In genomic region chr9:68685770-68686169, GRCh38 we compare ENCODE assay signal across 9 cellular contexts. TPM values are rescaled to one million over a fixed set of nuclear protein-coding genes. Genes with fewer than 3 reads are reported as not detected.
DNase-seq lines count a peak whose midpoint lies in the region; ATAC-seq and TF ChIP-seq lines count a peak whose summit lies in the region.
"Had no signal": no experiment of that assay in that cellular context is flagged by ENCODE, and none has a peak within 500 bp of the region (broad histone marks: within the 10 kb centered on the region; RNA-seq: fewer than 3 reads in every experiment).

No MANE protein-coding gene starts in this region.

- peak in 4 of 6 experiments; percentile 18 to 32 (median 29) for TF ChIP-seq CTCF in adrenal gland (IDR thresholded peaks at IDR 0.05)

- H3K27me3 ChIP-seq in adrenal gland, result peaks cover 7% of the 10 kb centered on the region

- ATAC-seq in activated CD8-positive, alpha-beta memory T cell treated with anti-CD3 and anti-CD28 coated beads, Interleukin-2, amount 10 ng/mL, durations not matched to agents 7 days and 5 days, result peak; percentile 45
- ATAC-seq in GM21529 (IDR thresholded peaks at IDR 0.05; ENCODE audit: unreplicated experiment), result peak; percentile 92

- no peak overlapping the region for H3K4me3 Mint-ChIP-seq in activated CD8-positive, alpha-beta memory T cell treated with anti-CD3 and anti-CD28 coated beads, Interleukin-2, amount 10 ng/mL, durations not matched to agents 7 days and 5 days

- H3K4me1 ChIP-seq in adrenal gland (replicated peaks in 1 of 2), result no peaks in the 10 kb centered on the region

- H3K27ac ChIP-seq in adrenal gland, result no peak overlapping the region
- H3K27ac ChIP-seq: neutrophil had no signal

- in situ Hi-C loops in KBM-7 (cut with MboI; ENCODE audit: low pct_unique_long_range_greater_than_20kb, low sequenced_read_pairs), result no loop called here

- CTCF ChIA-PET in activated CD8-positive, alpha-beta memory T cell treated with anti-CD3 and anti-CD28 coated beads, Interleukin-2, amount 10 ng/mL, durations not matched to agents 7 days and 5 days (lab: Charles Lee), result no interaction called here

- H3K27me3 Mint-ChIP-seq in activated CD8-positive, alpha-beta memory T cell treated with anti-CD3 and anti-CD28 coated beads, Interleukin-2, amount 10 ng/mL, durations not matched to agents 7 days and 5 days, result peaks cover 41% of the 10 kb centered on the region

- no peak for DNase-seq in activated CD8-positive, alpha-beta memory T cell treated with anti-CD3 and anti-CD28 coated beads, Interleukin-2, amount 10 ng/mL, durations not matched to agents 7 days and 5 days
- DNase-seq in activated CD8-positive, alpha-beta memory T cell treated with anti-CD3 and anti-CD28 coated beads, Interleukin-2, amount 50 U/mL, for 48 hours, result no peak
- DNase-seq in KBM-7 (peak; percentile 24), adrenal gland (peak in 3 of 7 donors; percentile 18 to 41 (median 25)), epidermal melanocyte (ENCODE audit: insufficient read length, low spot score) (no peak), cortex of kidney (lab: John Stamatoyannopoulos, UW) (no peak)
- peak; percentile 26 to 28 for DNase-seq in stimulated activated CD4-positive, alpha-beta T cell treated with anti-CD3 and anti-CD28 coated beads, Interleukin-4, amount 100 ng/mL, for 48 hours (ENCODE audit: low read depth in 2 of 2)

- H3K36me3 Mint-ChIP-seq in activated CD8-positive, alpha-beta memory T cell treated with anti-CD3 and anti-CD28 coated beads, Interleukin-2, amount 10 ng/mL, durations not matched to agents 7 days and 5 days, result no peaks in the 10 kb centered on the region

- TF ChIP-seq POLR2A in adrenal gland (IDR thresholded peaks at IDR 0.05), result no peak

- no peaks in the 10 kb centered on the region for H3K9me3 Mint-ChIP-seq in activated CD8-positive, alpha-beta memory T cell treated with anti-CD3 and anti-CD28 coated beads, Interleukin-2, amount 10 ng/mL, durations not matched to agents 7 days and 5 days (ENCODE audit: low read depth)

- H3K4me3 ChIP-seq in adrenal gland, result no peak overlapping the region

- intact Hi-C loops in adrenal gland (cut with DNase I), result loop anchor here in 1 of 2 donors (10.0 kb wide), 1 partner anchor 91 kb away; no protein-coding TSS in a partner anchor

- H3K27ac Mint-ChIP-seq in activated CD8-positive, alpha-beta memory T cell treated with anti-CD3 and anti-CD28 coated beads, Interleukin-2, amount 10 ng/mL, durations not matched to agents 7 days and 5 days, result no peak overlapping the region

- no peaks in the 10 kb centered on the region for H3K36me3 ChIP-seq in adrenal gland (replicated peaks in 1 of 2)
- H3K36me3 ChIP-seq: neutrophil had no signal

- no peaks in the 10 kb centered on the region for H3K9me3 ChIP-seq in adrenal gland (replicated peaks in 1 of 3)
- H3K9me3 ChIP-seq: neutrophil had no signal

- 51 to 69% (median 62%) methylated on average over 3 of the region's 3 CpGs for WGBS in adrenal gland, 4 donors

- peaks cover 5% of the 10 kb centered on the region for H3K4me1 Mint-ChIP-seq in activated CD8-positive, alpha-beta memory T cell treated with anti-CD3 and anti-CD28 coated beads, Interleukin-2, amount 10 ng/mL, durations not matched to agents 7 days and 5 days

RNA-seq across cellular contexts. Expression of gene PIP5K1B, which starts 19.3 kb away (rescaled TPM):
- total RNA-seq in activated CD8-positive, alpha-beta memory T cell treated with anti-CD3 and anti-CD28 coated beads, Interleukin-2, amount 10 ng/mL, durations not matched to agents 7 days and 5 days, result 10 to 100 TPM in 1 of 2 experiments, under 1 TPM in 1; 0.85 to 23.2 TPM
- 10 to 100 TPM in 5 of 8 donors, 1 to 10 TPM in 3; 6.8 to 24.0 (median 11.8) TPM for total RNA-seq in adrenal gland
- polyA plus RNA-seq in adrenal gland, result 1 to 10 TPM; 2.1 to 9.5 (median 3.0) TPM

Comparison
In these comparisons a context has a peak if more than half of its experiments do, and no peak if none do; other contexts are left out.
1. DNase-seq: peak in KBM-7 (single experiment) and stimulated activated CD4-positive, alpha-beta T cell treated with anti-CD3 and anti-CD28 coated beads, Interleukin-4, amount 100 ng/mL, for 48 hours (2 of 2); none in activated CD8-positive, alpha-beta memory T cell treated with anti-CD3 and anti-CD28 coated beads, Interleukin-2, amount 10 ng/mL, durations not matched to agents 7 days and 5 days (single experiment), activated CD8-positive, alpha-beta memory T cell treated with anti-CD3 and anti-CD28 coated beads, Interleukin-2, amount 50 U/mL, for 48 hours (single experiment), epidermal melanocyte (single experiment) and cortex of kidney (single experiment).